Comparison of ENCODE assay signal across 8 cellular contexts in the genomic region with DNA sequence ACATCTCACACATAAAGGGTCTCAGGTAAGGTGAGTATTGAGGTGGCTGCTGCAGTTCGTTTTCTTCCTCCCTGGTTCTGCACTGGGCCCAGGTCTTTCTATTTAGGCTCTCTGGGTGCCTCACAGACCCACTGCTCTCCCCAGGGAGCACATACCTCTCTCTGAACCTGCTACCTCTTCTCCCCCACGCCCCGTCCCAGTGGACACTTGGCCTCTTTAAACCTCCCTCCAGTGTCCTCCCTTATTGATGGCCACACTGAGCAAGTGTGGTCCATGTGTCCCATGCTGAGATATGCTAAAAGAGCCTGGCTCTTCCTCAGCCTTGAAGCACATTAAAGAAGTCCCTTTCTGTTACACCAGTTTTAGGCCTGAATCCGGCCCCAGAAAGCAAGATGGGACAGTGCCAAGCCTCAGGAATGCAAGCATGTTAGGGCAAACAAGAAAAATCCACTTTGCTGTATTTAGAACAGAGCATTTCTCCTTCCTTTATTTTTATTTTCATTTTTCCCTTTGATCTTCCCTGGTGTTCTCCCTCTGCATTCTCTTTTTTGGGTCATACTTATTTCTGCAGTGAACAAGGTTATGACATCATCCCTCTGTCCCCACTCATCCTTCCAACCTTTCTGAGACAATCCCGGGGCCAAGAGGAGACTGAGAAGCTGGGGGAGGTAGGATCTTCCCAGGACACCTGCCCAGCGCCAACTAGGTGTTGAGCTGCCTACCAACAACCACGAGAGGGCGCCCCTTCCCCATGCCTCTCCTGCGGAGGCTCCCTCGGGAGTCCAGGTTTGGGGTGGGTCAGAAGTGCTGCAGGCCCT.
A peak's percentile ranks its signal among the peaks of the same experiment; 100 is the strongest.
DNase-seq lines count a peak whose midpoint lies in the region; ATAC-seq lines count a peak whose summit lies in the region.

No MANE protein-coding gene starts in this region.

- DNase-seq in ELR (ENCODE audit: low read depth): peak; percentile 76
- DNase-seq in NCI-H2196 (lab: John Stamatoyannopoulos, UW; ENCODE audit: unreplicated experiment): peak; percentile 85
- peak; percentile 80 for DNase-seq in activated CD4-positive, CD25-positive, alpha-beta regulatory T cell treated with anti-CD3 and anti-CD28 coated beads, Interleukin-2, amount 50 U/mL, for 72 hours
- peak; percentile 42 for DNase-seq in cerebellar cortex (ENCODE audit: low spot score)
- DNase-seq in left kidney (ENCODE audit: low read depth, low spot score): peak; percentile 74
- peak; percentile 70 to 73 for DNase-seq in stimulated activated CD4-positive, alpha-beta T cell treated with anti-CD3 and anti-CD28 coated beads, Interleukin-4, amount 100 ng/mL, for 48 hours (ENCODE audit: low read depth in 2 of 2)

- ATAC-seq in HG02798 (IDR thresholded peaks at IDR 0.05; ENCODE audit: poor library complexity, unreplicated experiment) (peak; percentile 31), GM18861 (IDR thresholded peaks at IDR 0.05; ENCODE audit: unreplicated experiment) (no peak)
